ENCODE assay signal across 14 cellular contexts in genomic region chr6:119209452-119210205, GRCh38.
A peak's percentile ranks its signal among the peaks of the same experiment; 100 is the strongest.
DNase-seq lines count a peak whose midpoint lies in the region; ATAC-seq and TF ChIP-seq lines count a peak whose summit lies in the region.
"Had no signal": no experiment of that assay in that cellular context is flagged by ENCODE, and none has a peak within 500 bp of the region (broad histone marks: within the 10 kb centered on the region; RNA-seq: fewer than 3 reads in every experiment).

No MANE protein-coding gene starts in this region.

- H3K4me3 Mint-ChIP-seq in activated CD4-positive, alpha-beta T cell treated with anti-CD3 and anti-CD28 coated beads, Interleukin-2, amount 10 ng/mL, durations not matched to agents 7 days and 5 days: no peak overlapping the region
- H3K4me3 Mint-ChIP-seq: activated T-helper 1 cell treated with anti-CD3 and anti-CD28 coated beads, Interleukin-12 subunit alpha, Interleukin-12 subunit beta, Interleukin-2, Interleukin-4 antibody, amounts not matched to agents 30 ng/mL and 10 ng/mL and 1 ng/mL, durations not matched to agents 14 hours and 24 hours and 36 hours; CD4-positive, alpha-beta T cell; naive B cell had no signal

- POLR2A ChIA-PET in activated CD4-positive, alpha-beta T cell treated with anti-CD3 and anti-CD28 coated beads, Interleukin-2, amount 10 ng/mL, durations not matched to agents 7 days and 5 days (lab: Charles Lee): no interaction called here

- CTCF ChIA-PET in activated CD4-positive, alpha-beta T cell treated with anti-CD3 and anti-CD28 coated beads, Interleukin-2, amount 10 ng/mL, durations not matched to agents 7 days and 5 days (lab: Charles Lee): interaction anchor here (0.5 kb wide), 1 partner anchor 174 kb away, joined by 6 read pairs; no protein-coding TSS in a partner anchor

- H3K36me3 Mint-ChIP-seq in activated CD4-positive, alpha-beta T cell treated with anti-CD3 and anti-CD28 coated beads, Interleukin-2, amount 10 ng/mL, durations not matched to agents 7 days and 5 days (ENCODE audit: low read depth): no peaks in the 10 kb centered on the region

- DNase-seq in sciatic nerve (ENCODE audit: low spot score) (no peak), NCI-H2227 treated with DMSO at 0.1 percent for 48 hours (lab: John Stamatoyannopoulos, UW) (no peak)
- no peak for DNase-seq in activated CD4-positive, alpha-beta T cell treated with anti-CD3 and anti-CD28 coated beads, Interleukin-2, amount 10 ng/mL, durations not matched to agents 7 days and 5 days
- no peak for DNase-seq in activated CD4-positive, CD25-positive, alpha-beta regulatory T cell (lab: John Stamatoyannopoulos, UW)
- DNase-seq: CD4-positive, alpha-beta T cell; naive B cell; NCI-H526 had no signal

- no peak overlapping the region for H3K27ac Mint-ChIP-seq in activated CD4-positive, alpha-beta T cell treated with anti-CD3 and anti-CD28 coated beads, Interleukin-2, amount 10 ng/mL, durations not matched to agents 7 days and 5 days
- H3K27ac Mint-ChIP-seq: activated T-helper 1 cell treated with anti-CD3 and anti-CD28 coated beads, Interleukin-12 subunit alpha, Interleukin-12 subunit beta, Interleukin-2, Interleukin-4 antibody, amounts not matched to agents 30 ng/mL and 10 ng/mL and 1 ng/mL, durations not matched to agents 14 hours and 24 hours and 36 hours; CD4-positive, alpha-beta T cell had no signal

- ATAC-seq in GM18873 (IDR thresholded peaks at IDR 0.05; ENCODE audit: low FRiP score, unreplicated experiment): peak; percentile 61
- ATAC-seq in HG02885 (IDR thresholded peaks at IDR 0.05; ENCODE audit: poor library complexity, unreplicated experiment): peak; percentile 63
- ATAC-seq in sciatic nerve: peak; percentile 78
- no peak for ATAC-seq in GM21423 (IDR thresholded peaks at IDR 0.05; ENCODE audit: unreplicated experiment)

- intact Hi-C loops in sciatic nerve (cut with DNase I): no loop called here

- no peaks in the 10 kb centered on the region for H3K27me3 Mint-ChIP-seq in activated CD4-positive, alpha-beta T cell treated with anti-CD3 and anti-CD28 coated beads, Interleukin-2, amount 10 ng/mL, durations not matched to agents 7 days and 5 days
- H3K27me3 Mint-ChIP-seq: CD4-positive, alpha-beta T cell; naive B cell had no signal

- no peaks in the 10 kb centered on the region for H3K9me3 Mint-ChIP-seq in activated CD4-positive, alpha-beta T cell treated with anti-CD3 and anti-CD28 coated beads, Interleukin-2, amount 10 ng/mL, durations not matched to agents 7 days and 5 days
- H3K9me3 Mint-ChIP-seq: activated T-helper 1 cell treated with anti-CD3 and anti-CD28 coated beads, Interleukin-12 subunit alpha, Interleukin-12 subunit beta, Interleukin-2, Interleukin-4 antibody, amounts not matched to agents 30 ng/mL and 10 ng/mL and 1 ng/mL, durations not matched to agents 14 hours and 24 hours and 36 hours; CD4-positive, alpha-beta T cell; naive B cell had no signal

- H3K27ac ChIP-seq in VCaP: peak overlapping the region; percentile 50
- H3K27ac ChIP-seq: SJSA1, skin epidermis had no signal

- H3K4me1 Mint-ChIP-seq in activated CD4-positive, alpha-beta T cell treated with anti-CD3 and anti-CD28 coated beads, Interleukin-2, amount 10 ng/mL, durations not matched to agents 7 days and 5 days: peaks cover 10% of the 10 kb centered on the region

- TF ChIP-seq CTCF in VCaP (conservative IDR thresholded peaks at IDR 0.05): no peak
